In the genomic region with DNA sequence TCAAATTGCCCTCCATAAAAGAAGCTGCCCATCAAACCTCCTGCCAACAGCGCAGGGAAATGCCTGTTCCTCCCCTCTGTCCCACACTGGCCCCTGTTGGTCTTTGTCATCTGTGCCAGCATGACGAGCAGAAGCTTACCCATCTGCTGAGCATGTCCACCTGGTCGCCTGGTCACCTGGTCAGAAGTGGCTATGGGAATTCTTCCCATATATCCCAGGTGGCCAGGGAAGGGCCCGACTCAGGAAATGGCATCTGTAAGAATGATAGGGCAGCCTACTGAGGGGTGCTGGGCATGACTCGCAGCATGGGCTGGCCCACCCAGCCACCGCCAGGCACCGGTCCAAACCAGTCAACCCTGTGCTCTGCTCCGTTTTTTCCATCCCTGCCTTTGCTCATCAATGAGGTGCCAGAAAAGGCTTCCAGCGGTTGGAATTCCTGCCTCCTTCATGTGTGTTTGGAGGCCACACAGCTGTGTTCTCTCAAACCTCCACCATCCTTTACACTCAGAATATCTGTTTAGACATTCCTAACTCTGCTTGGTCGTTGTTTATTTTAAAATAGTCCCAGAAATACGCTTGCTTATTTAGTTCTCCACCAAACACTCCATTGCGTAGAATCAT, we compare ENCODE assay signal across 14 cellular contexts.
DNase-seq lines count a peak whose midpoint lies in the region; ATAC-seq and TF ChIP-seq lines count a peak whose summit lies in the region.
"Had no signal": no experiment of that assay in that cellular context is flagged by ENCODE, and none has a peak within 500 bp of the region (broad histone marks: within the 10 kb centered on the region; RNA-seq: fewer than 3 reads in every experiment).

No MANE protein-coding gene starts in this region.

- H3K36me3 Mint-ChIP-seq in chondrocyte (ENCODE audit: low read depth): peaks cover 10% of the 10 kb centered on the region

- H3K27ac ChIP-seq in mesodermal cell (ENCODE audit: low read depth, low read length, severe bottlenecking) (peak overlapping the region; percentile 29), coronary artery (no peak overlapping the region)

- no peaks in the 10 kb centered on the region for H3K9me3 Mint-ChIP-seq in chondrocyte (ENCODE audit: low read depth)
- H3K9me3 Mint-ChIP-seq: activated B cell treated with CpG ODN at 0.5 μM for 24 hours; CD4-positive, alpha-beta memory T cell had no signal

- WGBS in mesodermal cell (ENCODE audit: insufficient coverage in 2 of 2), 2 experiments: 94 to 95% methylated on average over 10 of the region's 12 CpGs

- H3K4me3 ChIP-seq in mesodermal cell (ENCODE audit: extremely low read depth, insufficient read depth, low read length, poor library complexity, severe bottlenecking) (no peak overlapping the region), coronary artery (no peak overlapping the region)

- TF ChIP-seq CTCF in chondrocyte (IDR thresholded peaks at IDR 0.05) (peak; percentile 8), coronary artery (IDR thresholded peaks at IDR 0.05) (no peak)

- H3K36me3 ChIP-seq in mesodermal cell (ENCODE audit: control insufficient read depth, insufficient read depth, low read length): no peaks in the 10 kb centered on the region

- H3K27ac Mint-ChIP-seq in chondrocyte (ENCODE audit: unreplicated experiment): no peak overlapping the region

- peak; percentile 86 for DNase-seq in AG08396 (ENCODE audit: low spot score)
- peak; percentile 54 for DNase-seq in HK-2 (ENCODE audit: unreplicated experiment)
- no peak for DNase-seq in chondrocyte (ENCODE audit: low spot score)
- DNase-seq in HuH-7.5 (ENCODE audit: low spot score): no peak
- no peak for DNase-seq in coronary artery (ENCODE audit: low spot score)
- DNase-seq in NCI-H1694 (lab: John Stamatoyannopoulos, UW): no peak
- DNase-seq: activated B cell treated with CpG ODN at 0.5 μM for 24 hours; activated gamma-delta T cell treated with Interleukin-2 at 50 U/mL for 16 hours; CD4-positive, alpha-beta memory T cell; hippocampal formation; NCI-H446 treated with DMSO at 0.1 percent for 48 hours had no signal

- no peak for ATAC-seq in HG03095 (IDR thresholded peaks at IDR 0.05; ENCODE audit: unreplicated experiment)
- ATAC-seq: sciatic nerve had no signal

- no peak overlapping the region for H3K4me3 Mint-ChIP-seq in chondrocyte (ENCODE audit: unreplicated experiment)
- H3K4me3 Mint-ChIP-seq: activated B cell treated with CpG ODN at 0.5 μM for 24 hours had no signal

- no peaks in the 10 kb centered on the region for H3K9me3 ChIP-seq in mesodermal cell (ENCODE audit: control insufficient read depth, low read length)

- H3K27me3 Mint-ChIP-seq in chondrocyte (ENCODE audit: low read depth): no peaks in the 10 kb centered on the region
- H3K27me3 Mint-ChIP-seq: activated B cell treated with CpG ODN at 0.5 μM for 24 hours; CD4-positive, alpha-beta memory T cell had no signal

- H3K4me1 ChIP-seq in mesodermal cell (ENCODE audit: control insufficient read depth, insufficient read depth, low read length, poor library complexity, severe bottlenecking): peaks cover 38% of the 10 kb centered on the region

- peaks cover 25% of the 10 kb centered on the region for H3K4me1 Mint-ChIP-seq in chondrocyte (ENCODE audit: low read depth)

Comparison
In these comparisons a context has a peak if more than half of its experiments do, and no peak if none do; other contexts are left out.
1. DNase-seq: peak in AG08396 (single experiment) and HK-2 (single experiment); none in chondrocyte (single experiment), HuH-7.5 (single experiment), coronary artery (single experiment) and NCI-H1694 (single experiment).